ENCODE assay signal across 9 cellular contexts in genomic region chr16:28700349-28700748, GRCh38. TPM values are rescaled to one million over a fixed set of nuclear protein-coding genes. Genes with fewer than 3 reads are reported as not detected.
DNase-seq lines count a peak whose midpoint lies in the region; ATAC-seq and TF ChIP-seq lines count a peak whose summit lies in the region.
"Not testable (repeated sequence)": the region's sequence is repeated elsewhere in the genome, so short reads cannot be mapped to it uniquely, and the experiment has no call there.
"Had no signal": no experiment of that assay in that cellular context is flagged by ENCODE, and none has a peak within 500 bp of the region (broad histone marks: within the 10 kb centered on the region; RNA-seq: fewer than 3 reads in every experiment).

No MANE protein-coding gene starts in this region.

- H3K27me3 Mint-ChIP-seq in activated CD4-positive, alpha-beta T cell treated with anti-CD3 and anti-CD28 coated beads, Interleukin-2, amount 10 ng/mL, durations not matched to agents 24 days and 14 days; endodermal cell (ENCODE audit: insufficient read depth): not testable (repeated sequence)

- H3K27ac ChIP-seq in BLaER1, result peak overlapping the region; percentile 56; the same call in 1 of the 2 replicates
- not testable (repeated sequence) for H3K27ac ChIP-seq in endodermal cell (ENCODE audit: low read depth, low read length); lower lobe of right lung; aorta (ENCODE audit: low read depth in 1 of 2, low read length in 2 of 2)

- H3K4me3 Mint-ChIP-seq in activated CD4-positive, alpha-beta T cell treated with anti-CD3 and anti-CD28 coated beads, Interleukin-2, amount 10 ng/mL, durations not matched to agents 24 days and 14 days; endodermal cell: not testable (repeated sequence)

- not testable (repeated sequence) for TF ChIP-seq CTCF in endodermal cell (conservative IDR thresholded peaks at IDR 0.05); lower lobe of right lung (IDR thresholded peaks at IDR 0.05)

- not testable (repeated sequence) for H3K4me1 ChIP-seq in BLaER1; endodermal cell (ENCODE audit: control insufficient read depth, insufficient read depth, low read length); lower lobe of right lung; aorta (ENCODE audit: control insufficient read depth in 1 of 2, insufficient read depth in 2 of 2, low read length in 2 of 2)

- 94% methylated on average over 11 of the region's 19 CpGs; no CpG with 5 or more reads in 1 of the 2 experiments for WGBS in endodermal cell (ENCODE audit: insufficient coverage in 1 of 2, insufficient read length in 1 of 2), 2 experiments
- 91 to 97% methylated on average over 9 to 17 of the region's 19 CpGs for WGBS in aorta, 2 donors

- H3K9ac ChIP-seq in BLaER1, result 0 out of 2 replicates have a peak overlapping the region, but pooled peaks have one; percentile 20
- H3K9ac ChIP-seq in endodermal cell (ENCODE audit: extremely low read depth, low read length, poor library complexity, severe bottlenecking), result not testable (repeated sequence)

- H4K20me1 ChIP-seq in BLaER1, result not testable (repeated sequence)

- not testable (repeated sequence) for H3K4me1 Mint-ChIP-seq in activated CD4-positive, alpha-beta T cell treated with anti-CD3 and anti-CD28 coated beads, Interleukin-2, amount 10 ng/mL, durations not matched to agents 24 days and 14 days; endodermal cell

- H3K4me3 ChIP-seq in BLaER1; endodermal cell (ENCODE audit: low read length); lower lobe of right lung; aorta (ENCODE audit: low read length in 2 of 2): not testable (repeated sequence)

- H3K4me2 ChIP-seq in BLaER1, result peak overlapping the region; percentile 66

- not testable (repeated sequence) for H3K27me3 ChIP-seq in BLaER1; endodermal cell (ENCODE audit: control insufficient read depth, insufficient read depth, low read length, poor library complexity, severe bottlenecking); lower lobe of right lung (ENCODE audit: low read depth); aorta (ENCODE audit: control insufficient read depth in 1 of 2, insufficient read depth in 2 of 2, low read length in 1 of 2)

- intact Hi-C loops in activated CD4-positive, alpha-beta T cell treated with anti-CD3 and anti-CD28 coated beads, Interleukin-2, amount 10 ng/mL, durations not matched to agents 24 days and 14 days (cut with micrococcal nuclease); lower lobe of right lung (cut with DNase I); aorta (cut with DNase I): not testable (repeated sequence)

- not testable (repeated sequence) for H3K9me3 Mint-ChIP-seq in activated CD4-positive, alpha-beta T cell treated with anti-CD3 and anti-CD28 coated beads, Interleukin-2, amount 10 ng/mL, durations not matched to agents 24 days and 14 days; endodermal cell

- not testable (repeated sequence) for H3K36me3 Mint-ChIP-seq in activated CD4-positive, alpha-beta T cell treated with anti-CD3 and anti-CD28 coated beads, Interleukin-2, amount 10 ng/mL, durations not matched to agents 24 days and 14 days (ENCODE audit: low read depth); endodermal cell (ENCODE audit: low read depth)

- not testable (repeated sequence) for ATAC-seq in lower lobe of right lung; aorta (ENCODE audit: low FRiP score)

- not testable (repeated sequence) for H3K27ac Mint-ChIP-seq in activated CD4-positive, alpha-beta T cell treated with anti-CD3 and anti-CD28 coated beads, Interleukin-2, amount 10 ng/mL, durations not matched to agents 24 days and 14 days; endodermal cell

- H3K9me3 ChIP-seq in BLaER1; endodermal cell (ENCODE audit: control insufficient read depth, low read length); lower lobe of right lung; aorta (ENCODE audit: control insufficient read depth, low read length): not testable (repeated sequence)

- not testable (repeated sequence) for H3K36me3 ChIP-seq in BLaER1; endodermal cell (ENCODE audit: control insufficient read depth, insufficient read depth, low read length); lower lobe of right lung; aorta (ENCODE audit: control insufficient read depth in 1 of 2, insufficient read depth in 2 of 2, low read length in 1 of 2)

- DNase-seq in NCI-H226 (peak; percentile 1), endodermal cell (peak; percentile 5), islet precursor cell (peak; percentile 23), lower lobe of right lung (peak; percentile 14), aorta (peak; percentile 6 to 41)
- DNase-seq in activated CD4-positive, alpha-beta T cell treated with anti-CD3 and anti-CD28 coated beads, Interleukin-2, amount 10 ng/mL, durations not matched to agents 24 days and 14 days, result peak; percentile 61

RNA-seq across cellular contexts. Expression of gene EIF3C, which starts 10.9 kb away (rescaled TPM):
- 1,266 and 1,275 TPM in 2 replicates for total RNA-seq in activated CD4-positive, alpha-beta T cell treated with anti-CD3 and anti-CD28 coated beads, Interleukin-2, amount 10 ng/mL, durations not matched to agents 24 days and 14 days
- total RNA-seq in endodermal cell (100 to 1,000 TPM; 697 to 784 TPM), lower lobe of right lung (484 TPM), aorta (100 to 1,000 TPM; 338 to 374 TPM)
- polyA plus RNA-seq in endodermal cell (2013, experiment 1 of 2), result 348 TPM
- 333 TPM for polyA plus RNA-seq in endodermal cell (2013, experiment 2 of 2)
- polyA plus RNA-seq in aorta, result 100 to 1,000 TPM; 246 to 547 TPM

RNA-seq across cellular contexts. Expression of gene NPIPB9, which starts 51.2 kb away (rescaled TPM):
- total RNA-seq in activated CD4-positive, alpha-beta T cell treated with anti-CD3 and anti-CD28 coated beads, Interleukin-2, amount 10 ng/mL, durations not matched to agents 24 days and 14 days, result 3.1 and 3.6 TPM in 2 replicates
- total RNA-seq in endodermal cell (1 to 10 TPM; 3.3 to 4.8 TPM), lower lobe of right lung (5.5 TPM), aorta (1 to 10 TPM; 2.8 to 4.1 TPM)
- polyA plus RNA-seq in endodermal cell (2013, experiment 1 of 2), result 0.96 TPM
- 1.2 TPM for polyA plus RNA-seq in endodermal cell (2013, experiment 2 of 2)
- under 1 TPM in 1 of 2 donors, not detected in 1; 0.18 TPM for polyA plus RNA-seq in aorta
- polyA plus RNA-seq: CD14-positive monocyte; CD8-positive, alpha-beta memory T cell had no signal

Comparison
In these comparisons a context has a peak if more than half of its experiments do, and no peak if none do; other contexts are left out.
1. DNase-seq: peak in every context shown above with its lines; median percentile 61 in activated CD4-positive, alpha-beta T cell treated with anti-CD3 and anti-CD28 coated beads, Interleukin-2, amount 10 ng/mL, durations not matched to agents 24 days and 14 days; 24 in aorta; 23 in islet precursor cell; 14 in lower lobe of right lung; 5 in endodermal cell; 1 in NCI-H226.